In genomic region chr4:88697588-88698329, GRCh38 we compare ENCODE assay signal across 8 cellular contexts. TPM values are rescaled to one million over a fixed set of nuclear protein-coding genes. Genes with fewer than 3 reads are reported as not detected.
A peak's percentile ranks its signal among the peaks of the same experiment; 100 is the strongest.
DNase-seq lines count a peak whose midpoint lies in the region; ATAC-seq lines count a peak whose summit lies in the region.

Gene NAP1L5, minus strand, starts transcription at chr4:88697829. Its CDS starts 75 bp downstream, at chr4:88697754.

- H3K4me3 ChIP-seq in SK-N-MC, result peak within 1 kb of the TSS; percentile 81

- ATAC-seq in GM19395 (IDR thresholded peaks at IDR 0.05; ENCODE audit: unreplicated experiment), result peak; percentile 93
- peak; percentile 79 for ATAC-seq in HG03558 (IDR thresholded peaks at IDR 0.05; ENCODE audit: extremely low read depth, unreplicated experiment)

- intact Hi-C loops in cardiac septum (cut with DNase I) (no loop called here), posterior cingulate gyrus (cut with DNase I) (no loop called here)

- H3K9ac ChIP-seq in SK-N-MC (ENCODE audit: insufficient read length), result peak within 1 kb of the TSS; percentile 49

- H3K9me3 Mint-ChIP-seq in activated naive CD8-positive, alpha-beta T cell treated with anti-CD3 and anti-CD28 coated beads for 36 hours, result no peaks in the 10 kb centered on the region

- H3K36me3 ChIP-seq in SK-N-MC (ENCODE audit: insufficient read depth, low read length), result no peaks in the 10 kb centered on the region

- H3K4me3 Mint-ChIP-seq in activated naive CD8-positive, alpha-beta T cell treated with anti-CD3 and anti-CD28 coated beads for 36 hours, result peak within 1 kb of the TSS; percentile 85

- H3K27ac ChIP-seq in SK-N-MC, result no peak within 1 kb of the TSS

- H3K4me1 Mint-ChIP-seq in activated naive CD8-positive, alpha-beta T cell treated with anti-CD3 and anti-CD28 coated beads for 36 hours, result peaks cover 10% of the 10 kb centered on the region

- DNase-seq in AG20443 (ENCODE audit: low spot score) (peak; percentile 81), SK-N-MC (ENCODE audit: low read depth, low spot score) (no peak), cardiac septum (ENCODE audit: low spot score) (peak; percentile 86), posterior cingulate gyrus (peak; percentile 51 to 95 (median 68)), ureter (ENCODE audit: low spot score) (peak; percentile 59)
- peak; percentile 71 for DNase-seq in activated naive CD8-positive, alpha-beta T cell treated with anti-CD3 and anti-CD28 coated beads for 36 hours

- H3K27ac Mint-ChIP-seq in activated naive CD8-positive, alpha-beta T cell treated with anti-CD3 and anti-CD28 coated beads for 36 hours, result peak within 1 kb of the TSS; percentile 84

- peaks cover 19% of the 10 kb centered on the region for H3K36me3 Mint-ChIP-seq in activated naive CD8-positive, alpha-beta T cell treated with anti-CD3 and anti-CD28 coated beads for 36 hours

- H3K9me3 ChIP-seq in SK-N-MC (ENCODE audit: low read depth, low read length), result no peaks in the 10 kb centered on the region

- no peaks in the 10 kb centered on the region for H3K27me3 Mint-ChIP-seq in activated naive CD8-positive, alpha-beta T cell treated with anti-CD3 and anti-CD28 coated beads for 36 hours

RNA-seq across cellular contexts. Expression of gene NAP1L5, which starts in this region (rescaled TPM):
- 1 to 10 TPM; 8.2 to 8.4 TPM for total RNA-seq in activated naive CD8-positive, alpha-beta T cell treated with anti-CD3 and anti-CD28 coated beads for 36 hours
- total RNA-seq in cardiac septum (7.0 TPM), ureter (9.4 TPM)
